10 cellular contexts compared by ENCODE assay signal in genomic region chr14:91402278-91403068, GRCh38. TPM values are rescaled to one million over a fixed set of nuclear protein-coding genes. Genes with fewer than 3 reads are reported as not detected.
DNase-seq lines count a peak whose midpoint lies in the region; ATAC-seq and TF ChIP-seq lines count a peak whose summit lies in the region.
"Had no signal": no experiment of that assay in that cellular context is flagged by ENCODE, and none has a peak within 500 bp of the region (broad histone marks: within the 10 kb centered on the region; RNA-seq: fewer than 3 reads in every experiment).

No MANE protein-coding gene starts in this region.

- peaks cover 94% of the 10 kb centered on the region for H3K4me1 Mint-ChIP-seq in activated T-cell treated with anti-CD3 and anti-CD28 coated beads, Interleukin-2, amount 50 U/mL, for 4 hours (ENCODE audit: low read depth)
- peaks cover 89% of the 10 kb centered on the region for H3K4me1 Mint-ChIP-seq in activated B cell treated with CpG ODN at 0.5 μM for 24 hours

- no peaks in the 10 kb centered on the region for H3K27me3 Mint-ChIP-seq in activated T-cell treated with anti-CD3 and anti-CD28 coated beads, Interleukin-2, amount 50 U/mL, for 4 hours (ENCODE audit: low read depth)
- H3K27me3 Mint-ChIP-seq in activated B cell treated with CpG ODN at 0.5 μM for 24 hours: no peaks in the 10 kb centered on the region

- CTCF ChIA-PET in activated B cell treated with CpG ODN at 0.5 μM for 24 hours (lab: Charles Lee): interaction anchor here (1.8 kb wide), 1 partner anchor 79 kb away, joined by 5 read pairs; no protein-coding TSS in a partner anchor

- H3K36me3 Mint-ChIP-seq in activated T-cell treated with anti-CD3 and anti-CD28 coated beads, Interleukin-2, amount 50 U/mL, for 4 hours (ENCODE audit: insufficient read depth): peaks cover 13% of the 10 kb centered on the region
- peaks cover 30% of the 10 kb centered on the region for H3K36me3 Mint-ChIP-seq in activated B cell treated with CpG ODN at 0.5 μM for 24 hours (ENCODE audit: low read depth)

- H3K4me1 ChIP-seq in stomach (peaks cover 69 to 90% (median 86%) of the 10 kb centered on the region in 4 donors), breast epithelium (no peaks in the 10 kb centered on the region)

- H3K9me3 Mint-ChIP-seq in activated T-cell treated with anti-CD3 and anti-CD28 coated beads, Interleukin-2, amount 50 U/mL, for 4 hours: no peaks in the 10 kb centered on the region
- H3K9me3 Mint-ChIP-seq in activated B cell treated with CpG ODN at 0.5 μM for 24 hours: no peaks in the 10 kb centered on the region

- H3K9me3 ChIP-seq in stomach (no peaks in the 10 kb centered on the region), breast epithelium (no peaks in the 10 kb centered on the region)

- H3K4me3 ChIP-seq in stomach (peak overlapping the region in 2 of 4 donors; percentile 11 to 13), breast epithelium (no peak overlapping the region)

- POLR2A ChIA-PET in activated B cell treated with CpG ODN at 0.5 μM for 24 hours (lab: Charles Lee): interaction anchor here (0.6 to 7.8 kb wide), 5 partner anchors 12 to 105 kb away, joined by 3 to 129 read pairs (median 3); partner anchors contain the start of gene CCDC88C

- no peak for TF ChIP-seq EP300 in stomach (IDR thresholded peaks at IDR 0.05)

- H3K27me3 ChIP-seq in stomach (no peaks in the 10 kb centered on the region), breast epithelium (no peaks in the 10 kb centered on the region)

- H3K36me3 ChIP-seq in stomach: peaks cover 0 to 6% (median 6%) of the 10 kb centered on the region in 4 donors
- no peaks in the 10 kb centered on the region for H3K36me3 ChIP-seq in breast epithelium

- 9 to 21% (median 19%) methylated on average over 12 of the region's 12 CpGs for WGBS in stomach, 5 donors

- peak overlapping the region; percentile 81 to 93 (median 88) for H3K27ac ChIP-seq in stomach
- peak overlapping the region in 1 of 2 donors; percentile 40 for H3K27ac ChIP-seq in breast epithelium
- H3K27ac ChIP-seq: KMS-11 had no signal

- ATAC-seq in activated T-cell treated with anti-CD3 and anti-CD28 coated beads, Interleukin-2, amount 50 U/mL, for 4 hours: no peak
- no peak for ATAC-seq in activated B cell treated with CpG ODN at 0.5 μM for 24 hours (ENCODE audit: low read depth)
- no peak for ATAC-seq in HG03175 (IDR thresholded peaks at IDR 0.05; ENCODE audit: unreplicated experiment)

- DNase-seq in activated T-cell treated with anti-CD3 and anti-CD28 coated beads, Interleukin-2, amount 50 U/mL, for 4 hours: no peak
- no peak for DNase-seq in activated T-cell treated with anti-CD3 and anti-CD28 coated beads, Interleukin-2, amount 50 U/mL, for 1 hour
- DNase-seq in activated B cell treated with CpG ODN at 0.5 μM for 24 hours (no peak), iris pigment epithelial cell (ENCODE audit: low read depth) (peak; percentile 59), stomach (peak; percentile 82), breast epithelium (ENCODE audit: low spot score in 2 of 2) (no peak), putamen (ENCODE audit: low spot score) (no peak)
- DNase-seq: kidney glomerular epithelial cell had no signal

- TF ChIP-seq CTCF in activated B cell treated with CpG ODN at 0.5 μM for 24 hours (IDR thresholded peaks at IDR 0.05): no peak
- TF ChIP-seq CTCF in stomach (IDR thresholded peaks at IDR 0.05): no peak
- no peak for TF ChIP-seq CTCF in breast epithelium (IDR thresholded peaks at IDR 0.05)

- H3K27ac Mint-ChIP-seq in activated B cell treated with CpG ODN at 0.5 μM for 24 hours: peak overlapping the region; percentile 73

- TF ChIP-seq POLR2A in stomach (IDR thresholded peaks at IDR 0.05) (no peak), breast epithelium (IDR thresholded peaks at IDR 0.05) (no peak)

- intact Hi-C loops in activated B cell treated with CpG ODN at 0.5 μM for 24 hours (cut with micrococcal nuclease): no loop called here
- intact Hi-C loops in stomach (cut with DNase I; ENCODE audit: low total_unique reads): no loop called here
- intact Hi-C loops in breast epithelium (cut with DNase I; ENCODE audit: low total_unique reads): no loop called here

- peak overlapping the region; percentile 72 for H3K4me3 Mint-ChIP-seq in activated T-cell treated with anti-CD3 and anti-CD28 coated beads, Interleukin-2, amount 50 U/mL, for 4 hours
- H3K4me3 Mint-ChIP-seq in activated B cell treated with CpG ODN at 0.5 μM for 24 hours: no peak overlapping the region

RNA-seq across cellular contexts. Expression of gene CCDC88C, which starts 15.1 kb away (rescaled TPM):
- total RNA-seq in activated T-cell treated with anti-CD3 and anti-CD28 coated beads, Interleukin-2, amount 50 U/mL, for 4 hours: 10 to 100 TPM; 50.3 to 60.2 (median 58.2) TPM
- total RNA-seq in activated B cell treated with CpG ODN at 0.5 μM for 24 hours (153 and 164 TPM in 2 replicates), stomach (10 to 100 TPM; 19.3 to 66.9 (median 41.5) TPM), breast epithelium (10 to 100 TPM in 2 of 3 donors, 1 to 10 TPM in 1; 5.8 to 25.9 (median 19.3) TPM)
- polyA plus RNA-seq in stomach: 10 to 100 TPM; 10.5 to 13.0 (median 12.4) TPM

Comparison
In these comparisons a context has a peak if more than half of its experiments do, and no peak if none do; other contexts are left out.
1. DNase-seq: peak in iris pigment epithelial cell (single experiment) and stomach (single experiment); none in activated T-cell treated with anti-CD3 and anti-CD28 coated beads, Interleukin-2, amount 50 U/mL, for 4 hours (single experiment), activated T-cell treated with anti-CD3 and anti-CD28 coated beads, Interleukin-2, amount 50 U/mL, for 1 hour (single experiment), activated B cell treated with CpG ODN at 0.5 μM for 24 hours (single experiment), breast epithelium (0 of 2) and putamen (single experiment).